ENCODE assay signal across 1 cellular context in the genomic region with DNA sequence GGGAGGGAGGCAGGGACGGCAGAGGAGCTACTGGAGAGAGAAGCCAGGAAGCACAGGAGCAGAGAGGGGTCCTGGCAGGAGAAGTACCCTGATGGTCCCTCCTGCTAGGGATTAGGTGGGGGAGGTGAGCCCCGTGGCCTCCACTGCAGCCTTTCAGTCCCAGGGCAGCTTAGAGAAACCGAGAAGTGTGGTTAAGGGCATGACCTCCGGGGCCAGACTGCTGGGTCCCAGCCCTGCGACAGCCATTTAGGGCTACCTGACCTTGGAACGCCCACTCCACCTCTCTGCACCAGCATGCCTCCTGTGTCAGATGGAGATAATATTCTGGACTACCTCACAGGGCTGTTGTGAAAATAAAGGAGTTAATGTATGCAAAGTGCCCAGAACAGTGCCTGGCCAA.
TF ChIP-seq lines count a peak whose summit lies in the region.

No MANE protein-coding gene starts in this region.

TF ChIP-seq in GM23338, 12 proteins besides CTCF, POLR2A, EP300 and RAD21:
- TF ChIP-seq, protein P1, sequence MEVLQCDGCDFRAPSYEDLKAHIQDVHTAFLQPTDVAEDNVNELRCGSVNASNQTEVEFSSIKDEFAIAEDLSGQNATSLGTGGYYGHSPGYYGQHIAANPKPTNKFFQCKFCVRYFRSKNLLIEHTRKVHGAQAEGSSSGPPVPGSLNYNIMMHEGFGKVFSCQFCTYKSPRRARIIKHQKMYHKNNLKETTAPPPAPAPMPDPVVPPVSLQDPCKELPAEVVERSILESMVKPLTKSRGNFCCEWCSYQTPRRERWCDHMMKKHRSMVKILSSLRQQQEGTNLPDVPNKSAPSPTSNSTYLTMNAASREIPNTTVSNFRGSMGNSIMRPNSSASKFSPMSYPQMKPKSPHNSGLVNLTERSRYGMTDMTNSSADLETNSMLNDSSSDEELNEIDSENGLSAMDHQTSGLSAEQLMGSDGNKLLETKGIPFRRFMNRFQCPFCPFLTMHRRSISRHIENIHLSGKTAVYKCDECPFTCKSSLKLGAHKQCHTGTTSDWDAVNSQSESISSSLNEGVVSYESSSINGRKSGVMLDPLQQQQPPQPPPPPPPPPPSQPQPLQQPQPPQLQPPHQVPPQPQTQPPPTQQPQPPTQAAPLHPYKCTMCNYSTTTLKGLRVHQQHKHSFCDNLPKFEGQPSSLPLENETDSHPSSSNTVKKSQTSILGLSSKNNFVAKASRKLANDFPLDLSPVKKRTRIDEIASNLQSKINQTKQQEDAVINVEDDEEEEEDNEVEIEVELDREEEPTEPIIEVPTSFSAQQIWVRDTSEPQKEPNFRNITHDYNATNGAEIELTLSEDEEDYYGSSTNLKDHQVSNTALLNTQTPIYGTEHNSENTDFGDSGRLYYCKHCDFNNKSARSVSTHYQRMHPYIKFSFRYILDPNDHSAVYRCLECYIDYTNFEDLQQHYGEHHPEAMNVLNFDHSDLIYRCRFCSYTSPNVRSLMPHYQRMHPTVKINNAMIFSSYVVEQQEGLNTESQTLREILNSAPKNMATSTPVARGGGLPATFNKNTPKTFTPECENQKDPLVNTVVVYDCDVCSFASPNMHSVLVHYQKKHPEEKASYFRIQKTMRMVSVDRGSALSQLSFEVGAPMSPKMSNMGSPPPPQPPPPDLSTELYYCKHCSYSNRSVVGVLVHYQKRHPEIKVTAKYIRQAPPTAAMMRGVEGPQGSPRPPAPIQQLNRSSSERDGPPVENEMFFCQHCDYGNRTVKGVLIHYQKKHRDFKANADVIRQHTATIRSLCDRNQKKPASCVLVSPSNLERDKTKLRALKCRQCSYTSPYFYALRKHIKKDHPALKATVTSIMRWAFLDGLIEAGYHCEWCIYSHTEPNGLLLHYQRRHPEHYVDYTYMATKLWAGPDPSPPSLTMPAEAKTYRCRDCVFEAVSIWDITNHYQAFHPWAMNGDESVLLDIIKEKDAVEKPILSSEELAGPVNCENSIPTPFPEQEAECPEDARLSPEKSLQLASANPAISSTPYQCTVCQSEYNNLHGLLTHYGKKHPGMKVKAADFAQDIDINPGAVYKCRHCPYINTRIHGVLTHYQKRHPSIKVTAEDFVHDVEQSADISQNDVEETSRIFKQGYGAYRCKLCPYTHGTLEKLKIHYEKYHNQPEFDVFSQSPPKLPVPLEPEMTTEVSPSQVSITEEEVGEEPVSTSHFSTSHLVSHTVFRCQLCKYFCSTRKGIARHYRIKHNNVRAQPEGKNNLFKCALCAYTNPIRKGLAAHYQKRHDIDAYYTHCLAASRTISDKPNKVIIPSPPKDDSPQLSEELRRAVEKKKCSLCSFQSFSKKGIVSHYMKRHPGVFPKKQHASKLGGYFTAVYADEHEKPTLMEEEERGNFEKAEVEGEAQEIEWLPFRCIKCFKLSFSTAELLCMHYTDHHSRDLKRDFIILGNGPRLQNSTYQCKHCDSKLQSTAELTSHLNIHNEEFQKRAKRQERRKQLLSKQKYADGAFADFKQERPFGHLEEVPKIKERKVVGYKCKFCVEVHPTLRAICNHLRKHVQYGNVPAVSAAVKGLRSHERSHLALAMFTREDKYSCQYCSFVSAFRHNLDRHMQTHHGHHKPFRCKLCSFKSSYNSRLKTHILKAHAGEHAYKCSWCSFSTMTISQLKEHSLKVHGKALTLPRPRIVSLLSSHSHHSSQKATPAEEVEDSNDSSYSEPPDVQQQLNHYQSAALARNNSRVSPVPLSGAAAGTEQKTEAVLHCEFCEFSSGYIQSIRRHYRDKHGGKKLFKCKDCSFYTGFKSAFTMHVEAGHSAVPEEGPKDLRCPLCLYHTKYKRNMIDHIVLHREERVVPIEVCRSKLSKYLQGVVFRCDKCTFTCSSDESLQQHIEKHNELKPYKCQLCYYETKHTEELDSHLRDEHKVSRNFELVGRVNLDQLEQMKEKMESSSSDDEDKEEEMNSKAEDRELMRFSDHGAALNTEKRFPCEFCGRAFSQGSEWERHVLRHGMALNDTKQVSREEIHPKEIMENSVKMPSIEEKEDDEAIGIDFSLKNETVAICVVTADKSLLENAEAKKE (CRISPR knock-in tag; IDR thresholded peaks at IDR 0.05) = no peak
- no peak for TF ChIP-seq NANOG (IDR thresholded peaks at IDR 0.05; ENCODE audit: borderline replicate concordance)
- no peak for TF ChIP-seq STAT1 (IDR thresholded peaks at IDR 0.05; ENCODE audit: unreplicated experiment)
- TF ChIP-seq JUNB (IDR thresholded peaks at IDR 0.05; ENCODE audit: unreplicated experiment) = no peak
- TF ChIP-seq POLR2AphosphoS5 (IDR thresholded peaks at IDR 0.05; ENCODE audit: low read depth) = no peak
- TF ChIP-seq ZNF114 (CRISPR knock-in tag; IDR thresholded peaks at IDR 0.05) = no peak
- TF ChIP-seq ZNF331 (CRISPR knock-in tag; IDR thresholded peaks at IDR 0.05; ENCODE audit: low read depth) = no peak
- TF ChIP-seq EZH2 (IDR thresholded peaks at IDR 0.05; ENCODE audit: low read depth, unreplicated experiment) = no peak
- TF ChIP-seq, protein P2, sequence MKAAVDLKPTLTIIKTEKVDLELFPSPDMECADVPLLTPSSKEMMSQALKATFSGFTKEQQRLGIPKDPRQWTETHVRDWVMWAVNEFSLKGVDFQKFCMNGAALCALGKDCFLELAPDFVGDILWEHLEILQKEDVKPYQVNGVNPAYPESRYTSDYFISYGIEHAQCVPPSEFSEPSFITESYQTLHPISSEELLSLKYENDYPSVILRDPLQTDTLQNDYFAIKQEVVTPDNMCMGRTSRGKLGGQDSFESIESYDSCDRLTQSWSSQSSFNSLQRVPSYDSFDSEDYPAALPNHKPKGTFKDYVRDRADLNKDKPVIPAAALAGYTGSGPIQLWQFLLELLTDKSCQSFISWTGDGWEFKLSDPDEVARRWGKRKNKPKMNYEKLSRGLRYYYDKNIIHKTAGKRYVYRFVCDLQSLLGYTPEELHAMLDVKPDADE (IDR thresholded peaks at IDR 0.05) = no peak
- TF ChIP-seq EZH2phosphoT487 (IDR thresholded peaks at IDR 0.05; ENCODE audit: unreplicated experiment) = no peak
- TF ChIP-seq, protein P3, sequence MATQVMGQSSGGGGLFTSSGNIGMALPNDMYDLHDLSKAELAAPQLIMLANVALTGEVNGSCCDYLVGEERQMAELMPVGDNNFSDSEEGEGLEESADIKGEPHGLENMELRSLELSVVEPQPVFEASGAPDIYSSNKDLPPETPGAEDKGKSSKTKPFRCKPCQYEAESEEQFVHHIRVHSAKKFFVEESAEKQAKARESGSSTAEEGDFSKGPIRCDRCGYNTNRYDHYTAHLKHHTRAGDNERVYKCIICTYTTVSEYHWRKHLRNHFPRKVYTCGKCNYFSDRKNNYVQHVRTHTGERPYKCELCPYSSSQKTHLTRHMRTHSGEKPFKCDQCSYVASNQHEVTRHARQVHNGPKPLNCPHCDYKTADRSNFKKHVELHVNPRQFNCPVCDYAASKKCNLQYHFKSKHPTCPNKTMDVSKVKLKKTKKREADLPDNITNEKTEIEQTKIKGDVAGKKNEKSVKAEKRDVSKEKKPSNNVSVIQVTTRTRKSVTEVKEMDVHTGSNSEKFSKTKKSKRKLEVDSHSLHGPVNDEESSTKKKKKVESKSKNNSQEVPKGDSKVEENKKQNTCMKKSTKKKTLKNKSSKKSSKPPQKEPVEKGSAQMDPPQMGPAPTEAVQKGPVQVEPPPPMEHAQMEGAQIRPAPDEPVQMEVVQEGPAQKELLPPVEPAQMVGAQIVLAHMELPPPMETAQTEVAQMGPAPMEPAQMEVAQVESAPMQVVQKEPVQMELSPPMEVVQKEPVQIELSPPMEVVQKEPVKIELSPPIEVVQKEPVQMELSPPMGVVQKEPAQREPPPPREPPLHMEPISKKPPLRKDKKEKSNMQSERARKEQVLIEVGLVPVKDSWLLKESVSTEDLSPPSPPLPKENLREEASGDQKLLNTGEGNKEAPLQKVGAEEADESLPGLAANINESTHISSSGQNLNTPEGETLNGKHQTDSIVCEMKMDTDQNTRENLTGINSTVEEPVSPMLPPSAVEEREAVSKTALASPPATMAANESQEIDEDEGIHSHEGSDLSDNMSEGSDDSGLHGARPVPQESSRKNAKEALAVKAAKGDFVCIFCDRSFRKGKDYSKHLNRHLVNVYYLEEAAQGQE (IDR thresholded peaks at IDR 0.05; ENCODE audit: unreplicated experiment) = no peak
- TF ChIP-seq CREB1 (CRISPR knock-in tag; IDR thresholded peaks at IDR 0.05; ENCODE audit: low read depth) = no peak
